Comparison of ENCODE assay signal across 6 cellular contexts in genomic region chr1:156291226-156292061, GRCh38.
A peak's percentile ranks its signal among the peaks of the same experiment; 100 is the strongest.
DNase-seq lines count a peak whose midpoint lies in the region; ATAC-seq lines count a peak whose summit lies in the region.

No MANE protein-coding gene starts in this region.

- H3K4me3 ChIP-seq in muscle layer of colon (ENCODE audit: low read depth in 1 of 2, low read length in 2 of 2): peak overlapping the region; percentile 39 to 61

- peak overlapping the region; percentile 78 for H3K27ac ChIP-seq in muscle layer of colon (ENCODE audit: low read depth, low read length)

- peaks cover 22% of the 10 kb centered on the region for H3K4me1 ChIP-seq in muscle layer of colon (ENCODE audit: insufficient read depth, low read length)

- H3K27me3 ChIP-seq in muscle layer of colon (ENCODE audit: control insufficient read depth in 1 of 2, insufficient read depth in 2 of 2, low read length in 2 of 2): no peaks in the 10 kb centered on the region

- H3K36me3 ChIP-seq in muscle layer of colon (ENCODE audit: insufficient read depth, low read length): peaks cover 8% of the 10 kb centered on the region

- H3K9ac ChIP-seq in muscle layer of colon (ENCODE audit: low read length): peak overlapping the region; percentile 60

- no peak for ATAC-seq in HG03571 (IDR thresholded peaks at IDR 0.05; ENCODE audit: unreplicated experiment)

- no peaks in the 10 kb centered on the region for H3K9me3 ChIP-seq in muscle layer of colon (ENCODE audit: low read length)

- DNase-seq in DMS153 treated with DMSO at 0.1 percent for 48 hours (lab: John Stamatoyannopoulos, UW; ENCODE audit: unreplicated experiment) (peak; percentile 88), NCI-H187 (lab: John Stamatoyannopoulos, UW) (peak; percentile 41 to 76), ecto neural progenitor cell (ENCODE audit: low spot score) (peak; percentile 94), GDM1 (lab: John Stamatoyannopoulos, UW) (no peak)
